Comparison of ENCODE assay signal across 23 cellular contexts in genomic region chr22:19783531-19784395, GRCh38. TPM values are rescaled to one million over a fixed set of nuclear protein-coding genes. Genes with fewer than 3 reads are reported as not detected.
"Had no signal": no experiment of that assay in that cellular context is flagged by ENCODE, and none has a peak within 500 bp of the region (broad histone marks: within the 10 kb centered on the region; RNA-seq: fewer than 3 reads in every experiment).

No MANE protein-coding gene starts in this region.

- H3K9me3 Mint-ChIP-seq: activated B cell treated with CpG ODN at 0.5 μM for 24 hours; activated CD4-positive, alpha-beta memory T cell treated with anti-CD3 and anti-CD28 coated beads for 36 hours; activated naive CD8-positive, alpha-beta T cell treated with anti-CD3 and anti-CD28 coated beads, Interleukin-2, amount 50 U/mL, for 24 hours; central memory CD8-positive, alpha-beta T cell; naive thymus-derived CD4-positive, alpha-beta T cell; stimulated activated naive CD8-positive, alpha-beta T cell treated with anti-CD3 and anti-CD28 coated beads, Interleukin-15, amount 100 ng/mL, for 72 hours; T-helper 2 cell treated with Interferon-gamma antibody and Interleukin-4, amounts not matched to agents 5 μg/mL and 100 μg/mL, for 36 hours had no signal

- H3K4me3 Mint-ChIP-seq: activated B cell treated with CpG ODN at 0.5 μM for 24 hours; activated CD4-positive, alpha-beta memory T cell treated with anti-CD3 and anti-CD28 coated beads for 36 hours; activated naive CD8-positive, alpha-beta T cell treated with anti-CD3 and anti-CD28 coated beads, Interleukin-2, amount 50 U/mL, for 24 hours; central memory CD8-positive, alpha-beta T cell; naive thymus-derived CD4-positive, alpha-beta T cell; neural progenitor cell; stimulated activated naive CD8-positive, alpha-beta T cell treated with anti-CD3 and anti-CD28 coated beads, Interleukin-15, amount 100 ng/mL, for 72 hours; T-helper 2 cell treated with Interferon-gamma antibody and Interleukin-4, amounts not matched to agents 5 μg/mL and 100 μg/mL, for 36 hours had no signal

- ATAC-seq: activated naive CD8-positive, alpha-beta T cell treated with anti-CD3 and anti-CD28 coated beads, Interleukin-2, amount 50 U/mL, for 24 hours; naive thymus-derived CD4-positive, alpha-beta T cell; right lobe of liver; stimulated activated naive CD8-positive, alpha-beta T cell treated with anti-CD3 and anti-CD28 coated beads, Interleukin-15, amount 100 ng/mL, for 72 hours had no signal

- H3K27ac Mint-ChIP-seq: activated B cell treated with CpG ODN at 0.5 μM for 24 hours; activated CD4-positive, alpha-beta memory T cell treated with anti-CD3 and anti-CD28 coated beads for 36 hours; activated naive CD8-positive, alpha-beta T cell treated with anti-CD3 and anti-CD28 coated beads, Interleukin-2, amount 50 U/mL, for 24 hours; naive thymus-derived CD4-positive, alpha-beta T cell; neural progenitor cell; T-helper 2 cell treated with Interferon-gamma antibody and Interleukin-4, amounts not matched to agents 5 μg/mL and 100 μg/mL, for 36 hours had no signal

- H3K27ac ChIP-seq: brain microvascular endothelial cell, colonic mucosa, neural progenitor cell, ovary, right lobe of liver, upper lobe of left lung had no signal

- H3K36me3 ChIP-seq: brain microvascular endothelial cell, colonic mucosa, neural progenitor cell, ovary, right lobe of liver, upper lobe of left lung had no signal

- DNase-seq: activated B cell treated with CpG ODN at 0.5 μM for 24 hours; activated CD4-positive, alpha-beta memory T cell treated with anti-CD3 and anti-CD28 coated beads for 36 hours; activated CD4-positive, alpha-beta T cell treated with anti-CD3 and anti-CD28 coated beads for 4 hours; activated naive CD8-positive, alpha-beta T cell treated with anti-CD3 and anti-CD28 coated beads, Interleukin-2, amount 50 U/mL, for 24 hours; activated T-cell treated with anti-CD3 and anti-CD28 coated beads for 4 hours; brain microvascular endothelial cell; colonic mucosa; head of caudate nucleus; mesendoderm; naive thymus-derived CD4-positive, alpha-beta T cell; right lobe of liver; small intestine; stimulated activated CD4-positive, alpha-beta T cell treated with anti-CD3 and anti-CD28 coated beads, Interleukin-4, amount 100 ng/mL, for 1 hour; stimulated activated naive CD8-positive, alpha-beta T cell treated with anti-CD3 and anti-CD28 coated beads, Interleukin-15, amount 100 ng/mL, for 72 hours had no signal

- H3K4me1 Mint-ChIP-seq: central memory CD8-positive, alpha-beta T cell; stimulated activated naive CD8-positive, alpha-beta T cell treated with anti-CD3 and anti-CD28 coated beads, Interleukin-15, amount 100 ng/mL, for 72 hours had no signal

- H3K27me3 ChIP-seq: brain microvascular endothelial cell, colonic mucosa, ovary, right lobe of liver, upper lobe of left lung had no signal

- H3K4me3 ChIP-seq: colonic mucosa, neural progenitor cell, ovary, right lobe of liver, upper lobe of left lung had no signal

- H3K9me3 ChIP-seq: colonic mucosa, ovary, right lobe of liver, upper lobe of left lung had no signal

- H3K9ac ChIP-seq: neural progenitor cell had no signal

- H3K4me1 ChIP-seq: colonic mucosa, neural progenitor cell, right lobe of liver, upper lobe of left lung had no signal

RNA-seq across cellular contexts. Expression of gene TBX1, which starts 23.2 kb away (rescaled TPM):
- total RNA-seq: activated B cell treated with CpG ODN at 0.5 μM for 24 hours; activated CD4-positive, alpha-beta memory T cell treated with anti-CD3 and anti-CD28 coated beads for 36 hours; epithelial cell of proximal tubule; frontal cortex; kidney epithelial cell; temporal lobe had no signal
- polyA plus RNA-seq: naive thymus-derived CD4-positive, alpha-beta T cell had no signal
